Comparison of ENCODE assay signal across 15 cellular contexts in genomic region chr5:446066-446725, GRCh38. TPM values are rescaled to one million over a fixed set of nuclear protein-coding genes. Genes with fewer than 3 reads are reported as not detected.
DNase-seq lines count a peak whose midpoint lies in the region; ATAC-seq and TF ChIP-seq lines count a peak whose summit lies in the region.
"Had no signal": no experiment of that assay in that cellular context is flagged by ENCODE, and none has a peak within 500 bp of the region (broad histone marks: within the 10 kb centered on the region; RNA-seq: fewer than 3 reads in every experiment).

No MANE protein-coding gene starts in this region.

- no peak overlapping the region for H3K9ac ChIP-seq in H9 (ENCODE audit: extremely low read depth, insufficient read length, low read length)
- H3K9ac ChIP-seq: SK-N-SH had no signal

- H3K9me3 Mint-ChIP-seq in activated naive CD4-positive, alpha-beta T cell treated with anti-CD3 and anti-CD28 coated beads, Interleukin-2, amount 10 ng/mL, durations not matched to agents 7 days and 5 days: peaks cover 9% of the 10 kb centered on the region
- H3K9me3 Mint-ChIP-seq in activated naive CD4-positive, alpha-beta T cell treated with anti-CD3 and anti-CD28 coated beads for 36 hours: peaks cover 5% of the 10 kb centered on the region
- peaks cover 2 to 3% of the 10 kb centered on the region in 2 experiments; a peak in 2 of 5 replicates for H3K9me3 Mint-ChIP-seq in H9
- H3K9me3 Mint-ChIP-seq in stimulated activated memory B cell treated with anti-CD40 and anti-IgM and Interleukin-4, amounts not matched to agents 10 μg/mL and 1 μg/mL and 100 μg/mL, for 72 hours: peaks cover 7% of the 10 kb centered on the region

- no peaks in the 10 kb centered on the region for H4K20me1 ChIP-seq in H9 (ENCODE audit: control insufficient read depth, insufficient read depth, insufficient read length)

- H3K36me3 Mint-ChIP-seq in activated naive CD4-positive, alpha-beta T cell treated with anti-CD3 and anti-CD28 coated beads, Interleukin-2, amount 10 ng/mL, durations not matched to agents 7 days and 5 days: peaks cover 61% of the 10 kb centered on the region
- peaks cover 44% of the 10 kb centered on the region for H3K36me3 Mint-ChIP-seq in activated naive CD4-positive, alpha-beta T cell treated with anti-CD3 and anti-CD28 coated beads for 36 hours (ENCODE audit: low read depth)
- peaks cover 40 to 50% (median 49%) of the 10 kb centered on the region in 3 experiments for H3K36me3 Mint-ChIP-seq in H9 (ENCODE audit: insufficient read depth in 1 of 3, low read depth in 3 of 3)
- peaks cover 66% of the 10 kb centered on the region for H3K36me3 Mint-ChIP-seq in stimulated activated memory B cell treated with anti-CD40 and anti-IgM and Interleukin-4, amounts not matched to agents 10 μg/mL and 1 μg/mL and 100 μg/mL, for 72 hours

- H2BK20ac ChIP-seq in H9 (ENCODE audit: low read depth, low read length, poor library complexity, severe bottlenecking): no peak overlapping the region

- H3K4me1 Mint-ChIP-seq in activated naive CD4-positive, alpha-beta T cell treated with anti-CD3 and anti-CD28 coated beads, Interleukin-2, amount 10 ng/mL, durations not matched to agents 7 days and 5 days: peaks cover 43% of the 10 kb centered on the region
- H3K4me1 Mint-ChIP-seq in activated naive CD4-positive, alpha-beta T cell treated with anti-CD3 and anti-CD28 coated beads for 36 hours (ENCODE audit: low read depth): peaks cover 33% of the 10 kb centered on the region
- H3K4me1 Mint-ChIP-seq in H9: peaks cover 8 to 10% of the 10 kb centered on the region in 2 experiments; a peak in 3 of 4 replicates
- H3K4me1 Mint-ChIP-seq in stimulated activated memory B cell treated with anti-CD40 and anti-IgM and Interleukin-4, amounts not matched to agents 10 μg/mL and 1 μg/mL and 100 μg/mL, for 72 hours: peaks cover 70% of the 10 kb centered on the region

- peaks cover 6% of the 10 kb centered on the region; the same call in 1 of the 2 replicates for H3K79me2 ChIP-seq in H9 (ENCODE audit: insufficient read depth, low read length)

- H3K23ac ChIP-seq in H9 (ENCODE audit: insufficient read length, low read depth, low read length): no peak overlapping the region

- intact Hi-C loops in activated naive CD4-positive, alpha-beta T cell treated with anti-CD3 and anti-CD28 coated beads for 36 hours (cut with micrococcal nuclease): loop anchor here (2.0 kb wide), 1 partner anchor 27 kb away; no protein-coding TSS in a partner anchor

- H4K8ac ChIP-seq in H9 (replicated peaks; ENCODE audit: insufficient read length, low read depth, low read length): no peak overlapping the region

- no peak overlapping the region for H2BK12ac ChIP-seq in H9 (ENCODE audit: insufficient read length, low read depth, low read length)

- no peaks in the 10 kb centered on the region for H3K4me1 ChIP-seq in H9 (ENCODE audit: insufficient read depth, low read length)
- H3K4me1 ChIP-seq: HAP-1 had no signal

- H3K56ac ChIP-seq in H9 (ENCODE audit: insufficient read length, low read depth, low read length): no peak overlapping the region

- no peak overlapping the region for H3K27ac Mint-ChIP-seq in activated naive CD4-positive, alpha-beta T cell treated with anti-CD3 and anti-CD28 coated beads, Interleukin-2, amount 10 ng/mL, durations not matched to agents 7 days and 5 days
- no peak overlapping the region for H3K27ac Mint-ChIP-seq in activated naive CD4-positive, alpha-beta T cell treated with anti-CD3 and anti-CD28 coated beads for 36 hours
- H3K27ac Mint-ChIP-seq in H9: no peak overlapping the region
- peak overlapping the region; percentile 21 for H3K27ac Mint-ChIP-seq in stimulated activated memory B cell treated with anti-CD40 and anti-IgM and Interleukin-4, amounts not matched to agents 10 μg/mL and 1 μg/mL and 100 μg/mL, for 72 hours

- H3K23me2 ChIP-seq in H9 (ENCODE audit: insufficient read length, low read depth, low read length, poor library complexity, severe bottlenecking): peaks cover 12% of the 10 kb centered on the region

- no peak overlapping the region for H3K4me2 ChIP-seq in H9 (ENCODE audit: insufficient read depth, insufficient read length, low read length)
- H3K4me2 ChIP-seq: SK-N-SH had no signal

- no peak overlapping the region for H2BK5ac ChIP-seq in H9 (ENCODE audit: insufficient read length, low read length)

- no peaks in the 10 kb centered on the region for H3K27me3 Mint-ChIP-seq in activated naive CD4-positive, alpha-beta T cell treated with anti-CD3 and anti-CD28 coated beads, Interleukin-2, amount 10 ng/mL, durations not matched to agents 7 days and 5 days
- H3K27me3 Mint-ChIP-seq in activated naive CD4-positive, alpha-beta T cell treated with anti-CD3 and anti-CD28 coated beads for 36 hours (ENCODE audit: low read depth): no peaks in the 10 kb centered on the region
- peaks cover 5% of the 10 kb centered on the region for H3K27me3 Mint-ChIP-seq in H9 (ENCODE audit: low read depth)
- no peaks in the 10 kb centered on the region for H3K27me3 Mint-ChIP-seq in stimulated activated memory B cell treated with anti-CD40 and anti-IgM and Interleukin-4, amounts not matched to agents 10 μg/mL and 1 μg/mL and 100 μg/mL, for 72 hours

- H3K14ac ChIP-seq in H9 (ENCODE audit: insufficient read depth, low read length): no peak overlapping the region

- no peak overlapping the region for H4K91ac ChIP-seq in H9 (ENCODE audit: insufficient read length, low read depth, low read length)

- H3K4ac ChIP-seq in H9 (ENCODE audit: low read depth, low read length): no peak overlapping the region

- no peaks in the 10 kb centered on the region for H3K9me3 ChIP-seq in H9 (ENCODE audit: control insufficient read depth, low read depth, low read length)
- H3K9me3 ChIP-seq: HAP-1 had no signal

- no peak overlapping the region for H3K4me3 Mint-ChIP-seq in activated naive CD4-positive, alpha-beta T cell treated with anti-CD3 and anti-CD28 coated beads, Interleukin-2, amount 10 ng/mL, durations not matched to agents 7 days and 5 days
- no peak overlapping the region for H3K4me3 Mint-ChIP-seq in activated naive CD4-positive, alpha-beta T cell treated with anti-CD3 and anti-CD28 coated beads for 36 hours
- H3K4me3 Mint-ChIP-seq in H9: no peak overlapping the region
- no peak overlapping the region for H3K4me3 Mint-ChIP-seq in stimulated activated memory B cell treated with anti-CD40 and anti-IgM and Interleukin-4, amounts not matched to agents 10 μg/mL and 1 μg/mL and 100 μg/mL, for 72 hours

- no peak overlapping the region for H2AK5ac ChIP-seq in H9 (ENCODE audit: insufficient read length, low read length)

- peak; percentile 11 for DNase-seq in activated naive CD4-positive, alpha-beta T cell treated with anti-CD3 and anti-CD28 coated beads, Interleukin-2, amount 10 ng/mL, durations not matched to agents 7 days and 5 days
- no peak for DNase-seq in activated naive CD4-positive, alpha-beta T cell treated with anti-CD3 and anti-CD28 coated beads for 36 hours
- DNase-seq in H9 (peak; percentile 12), NCI-H146 (lab: John Stamatoyannopoulos, UW) (no peak), cerebellum (ENCODE audit: low spot score) (no peak)
- DNase-seq: NCI-H187 treated with DMSO at 0.1 percent for 48 hours had no signal

- H2BK15ac ChIP-seq in H9 (ENCODE audit: low read depth, low read length): no peak overlapping the region

- H3K27me3 ChIP-seq in H9 (ENCODE audit: insufficient read depth, low read length): no peaks in the 10 kb centered on the region
- H3K27me3 ChIP-seq: heart left ventricle had no signal

- peaks cover 10% of the 10 kb centered on the region for H3K79me1 ChIP-seq in H9 (ENCODE audit: insufficient read depth, low read depth, low read length, poor library complexity, severe bottlenecking)

- H2BK120ac ChIP-seq in H9 (ENCODE audit: low read depth, low read length, poor library complexity, severe bottlenecking): no peak overlapping the region

- H3K27ac ChIP-seq in H9 (ENCODE audit: insufficient read length, low read depth, low read length): no peak overlapping the region
- H3K27ac ChIP-seq: coronary artery, heart left ventricle had no signal

- no peak overlapping the region for H3K18ac ChIP-seq in H9 (ENCODE audit: insufficient read length, low read depth, low read length)

- CTCF ChIA-PET in activated naive CD4-positive, alpha-beta T cell treated with anti-CD3 and anti-CD28 coated beads, Interleukin-2, amount 10 ng/mL, durations not matched to agents 7 days and 5 days (lab: Charles Lee): interaction anchor here (0.7 to 2.7 kb wide), 24 partner anchors 9 to 225 kb away, joined by 3 to 17 read pairs (median 3); no protein-coding TSS in a partner anchor
- CTCF ChIA-PET in activated naive CD4-positive, alpha-beta T cell treated with anti-CD3 and anti-CD28 coated beads for 36 hours (lab: Charles Lee): interaction anchor here (0.6 to 4.3 kb wide), 19 partner anchors 9 to 729 kb away, joined by 3 to 27 read pairs (median 4); no protein-coding TSS in a partner anchor

- no peak for TF ChIP-seq CTCF in H9 (conservative IDR thresholded peaks at IDR 0.05)

- no peak overlapping the region for H4K5ac ChIP-seq in H9 (ENCODE audit: insufficient read length, low read depth, low read length)

- WGBS in H9 (ENCODE audit: extremely low coverage, insufficient read length, low lambda C conversion rate): no CpG with 5 or more reads among the region's 15 CpGs

- H2AFZ ChIP-seq in H9 (ENCODE audit: low read length): no peak overlapping the region

- ATAC-seq in esophagus mucosa: peak; percentile 38
- ATAC-seq in stimulated activated memory B cell treated with anti-CD40 and anti-IgM and Interleukin-4, amounts not matched to agents 10 μg/mL and 1 μg/mL and 100 μg/mL, for 72 hours: no peak
- no peak for ATAC-seq in HG03460 (IDR thresholded peaks at IDR 0.05; ENCODE audit: unreplicated experiment)
- ATAC-seq: heart left ventricle, left colon, sciatic nerve had no signal

- no peak overlapping the region for H3T11ph ChIP-seq in H9 (ENCODE audit: low read length)

RNA-seq across cellular contexts. Expression of gene EXOC3, which starts 3.2 kb away (rescaled TPM):
- 10 to 100 TPM; 41.6 to 41.7 TPM for total RNA-seq in activated naive CD4-positive, alpha-beta T cell treated with anti-CD3 and anti-CD28 coated beads for 36 hours
- total RNA-seq in H9 (2021) (36.7 and 37.6 TPM in 2 replicates), esophagus mucosa (37.4 TPM), cerebellum (27.8 TPM)

Comparison
In these comparisons a context has a peak if more than half of its experiments do, and no peak if none do; other contexts are left out.
1. DNase-seq: peak in activated naive CD4-positive, alpha-beta T cell treated with anti-CD3 and anti-CD28 coated beads, Interleukin-2, amount 10 ng/mL, durations not matched to agents 7 days and 5 days (single experiment) and H9 (single experiment); none in activated naive CD4-positive, alpha-beta T cell treated with anti-CD3 and anti-CD28 coated beads for 36 hours (single experiment), NCI-H146 (single experiment) and cerebellum (single experiment).